In genomic region chr3:60759439-60759838, GRCh38 we compare ENCODE assay signal across 15 cellular contexts.
DNase-seq lines count a peak whose midpoint lies in the region; ATAC-seq, FAIRE-seq and TF ChIP-seq lines count a peak whose summit lies in the region.
"Had no signal": no experiment of that assay in that cellular context is flagged by ENCODE, and none has a peak within 500 bp of the region (broad histone marks: within the 10 kb centered on the region; RNA-seq: fewer than 3 reads in every experiment).

No MANE protein-coding gene starts in this region.

- no peaks in the 10 kb centered on the region for H3K79me2 ChIP-seq in H1 (ENCODE audit: control insufficient read depth in 1 of 2, insufficient read depth in 2 of 2, low read length in 2 of 2)

- H3K36me3 ChIP-seq in BLaER1 treated with 17β-estradiol and CSF1 and Interleukin-3, amounts not matched to agents 10 nM and 100 nM = no peaks in the 10 kb centered on the region
- no peaks in the 10 kb centered on the region for H3K36me3 ChIP-seq in H1 (ENCODE audit: control insufficient read depth in 2 of 4, insufficient read depth in 4 of 4, low read length in 3 of 4)
- no peaks in the 10 kb centered on the region for H3K36me3 ChIP-seq in CD8-positive, alpha-beta memory T cell (ENCODE audit: insufficient read depth, low read length)
- H3K36me3 ChIP-seq: BE2C, MG63 had no signal

- TF ChIP-seq RAD21 in H1 (IDR thresholded peaks at IDR 0.05 in 1 of 2, conservative IDR thresholded peaks at IDR 0.05 in 1 of 2; ENCODE audit: low read depth in 2 of 2, low read length in 2 of 2) = no peak

- H3K4me2 ChIP-seq in BLaER1 treated with 17β-estradiol and CSF1 and Interleukin-3, amounts not matched to agents 10 nM and 100 nM = peak overlapping the region; percentile 14 to 70 (median 58); a peak in 20 of 22 replicates
- no peak overlapping the region for H3K4me2 ChIP-seq in H1 (ENCODE audit: insufficient read depth in 1 of 2, low read depth in 2 of 2, low read length in 2 of 2)

- 93% methylated on average over 3 of the region's 3 CpGs; no CpG with 5 or more reads in 1 of the 2 experiments for WGBS in H1 (ENCODE audit: extremely low coverage in 1 of 2, insufficient coverage in 1 of 2, insufficient read length in 1 of 2, insufficient replicate concordance in 2 of 2, low coverage in 1 of 2, low lambda C conversion rate in 2 of 2, missing lambda C conversion rate in 1 of 2), 2 experiments

- no peak overlapping the region for H3K4me3 Mint-ChIP-seq in endothelial cell (ENCODE audit: unreplicated experiment)
- H3K4me3 Mint-ChIP-seq in CD8-positive, alpha-beta memory T cell = no peak overlapping the region

- peaks cover 34% of the 10 kb centered on the region for H3K4me1 Mint-ChIP-seq in endothelial cell (ENCODE audit: unreplicated experiment)
- no peaks in the 10 kb centered on the region for H3K4me1 Mint-ChIP-seq in CD8-positive, alpha-beta memory T cell

- H3K4me1 ChIP-seq in BLaER1 treated with 17β-estradiol and CSF1 and Interleukin-3, amounts not matched to agents 10 nM and 100 nM = peaks cover 18 to 34% (median 30%) of the 10 kb centered on the region in 10 experiments
- peaks cover 0 to 3% (median 1%) of the 10 kb centered on the region in 4 experiments; a peak in 4 of 7 replicates for H3K4me1 ChIP-seq in H1 (replicated peaks in 1 of 4; ENCODE audit: control insufficient read depth in 3 of 4, insufficient read depth in 4 of 4, low read length in 3 of 4)
- H3K4me1 ChIP-seq in CD8-positive, alpha-beta memory T cell (ENCODE audit: insufficient read depth, low read length) = no peaks in the 10 kb centered on the region
- H3K4me1 ChIP-seq: BE2C had no signal

- no peak overlapping the region for H4K8ac ChIP-seq in H1 (ENCODE audit: extremely low read depth, insufficient read depth, low read length)

- no peaks in the 10 kb centered on the region for H3K79me1 ChIP-seq in H1 (ENCODE audit: low read depth, low read length)

- no peak overlapping the region for H3K4me3 ChIP-seq in BLaER1 treated with 17β-estradiol and CSF1 and Interleukin-3, amounts not matched to agents 10 nM and 100 nM
- H3K4me3 ChIP-seq in H1 (ENCODE audit: extremely low read depth in 1 of 4, insufficient read depth in 2 of 4, low read depth in 3 of 4, low read length in 4 of 4) = no peak overlapping the region
- H3K4me3 ChIP-seq in CD8-positive, alpha-beta memory T cell (ENCODE audit: low read length) = no peak overlapping the region
- H3K4me3 ChIP-seq: GM23248, MG63 had no signal

- ATAC-seq in GM19395 (IDR thresholded peaks at IDR 0.05; ENCODE audit: unreplicated experiment) = no peak
- ATAC-seq: PC-3 had no signal

- POLR2A ChIA-PET in H1 (lab: Charles Lee; ENCODE audit: partially characterized antibody) = no interaction called here
- POLR2A ChIA-PET in CD8-positive, alpha-beta memory T cell (lab: Charles Lee) = no interaction called here

- no peaks in the 10 kb centered on the region for H4K20me1 ChIP-seq in BLaER1 treated with 17β-estradiol and CSF1 and Interleukin-3, amounts not matched to agents 10 nM and 100 nM
- no peaks in the 10 kb centered on the region for H4K20me1 ChIP-seq in H1 (replicated peaks in 1 of 2; ENCODE audit: control insufficient read depth in 1 of 2, insufficient read depth in 2 of 2, low read length in 2 of 2)

- H3K27me3 Mint-ChIP-seq in endothelial cell (ENCODE audit: unreplicated experiment) = peaks cover 3% of the 10 kb centered on the region
- no peaks in the 10 kb centered on the region for H3K27me3 Mint-ChIP-seq in CD8-positive, alpha-beta memory T cell

- TF ChIP-seq CTCF in H1 (IDR thresholded peaks at IDR 0.05; ENCODE audit: control extremely low read depth in 1 of 3, insufficient read depth in 1 of 3, low read depth in 1 of 3, low read length in 3 of 3) (no peak), endothelial cell (IDR thresholded peaks at IDR 0.05; ENCODE audit: unreplicated experiment) (no peak)

- no peak overlapping the region for H3K14ac ChIP-seq in H1 (ENCODE audit: insufficient read length)

- FAIRE-seq in GM18507 (lab: Jason Lieb, UNC) (peak; percentile 46), H1 (lab: Jason Lieb, UNC) (no peak)

- no peak overlapping the region for H4K5ac ChIP-seq in H1 (ENCODE audit: insufficient read length, low read depth, low read length)

- no peak overlapping the region for H3K27ac Mint-ChIP-seq in endothelial cell (ENCODE audit: unreplicated experiment)
- H3K27ac Mint-ChIP-seq in CD8-positive, alpha-beta memory T cell = no peak overlapping the region

- no peak overlapping the region for H3K56ac ChIP-seq in H1 (replicated peaks; ENCODE audit: insufficient read length, low read depth, low read length)

- H3K4ac ChIP-seq in H1 (replicated peaks; ENCODE audit: insufficient read length, low read depth, low read length) = no peak overlapping the region

- H3K27me3 ChIP-seq in BLaER1 treated with 17β-estradiol and CSF1 and Interleukin-3, amounts not matched to agents 10 nM and 100 nM = no peaks in the 10 kb centered on the region
- H3K27me3 ChIP-seq in H1 (replicated peaks in 1 of 4; ENCODE audit: control insufficient read depth in 3 of 4, extremely low read depth in 1 of 4, insufficient read depth in 3 of 4, low read length in 3 of 4) = no peaks in the 10 kb centered on the region
- H3K27me3 ChIP-seq in CD8-positive, alpha-beta memory T cell (ENCODE audit: insufficient read depth, low read length, poor library complexity, severe bottlenecking) = no peaks in the 10 kb centered on the region
- H3K27me3 ChIP-seq: BE2C, MG63 had no signal

- H2BK120ac ChIP-seq in H1 (replicated peaks; ENCODE audit: low read depth, low read length) = no peak overlapping the region

- H2AK5ac ChIP-seq in H1 (ENCODE audit: low read depth, low read length) = no peak overlapping the region; the same call in 1 of the 2 replicates

- H2BK12ac ChIP-seq in H1 (ENCODE audit: low read depth, low read length) = no peak overlapping the region

- no peak overlapping the region for H3K18ac ChIP-seq in H1 (ENCODE audit: extremely low read depth, low read length)

- CTCF ChIA-PET in H1 (lab: Charles Lee; ENCODE audit: partially characterized antibody) = no interaction called here
- CTCF ChIA-PET in CD8-positive, alpha-beta memory T cell (lab: Charles Lee) = no interaction called here

- H3K23ac ChIP-seq in H1 (ENCODE audit: insufficient read length) = no peak overlapping the region

- no peak for TF ChIP-seq EP300 in H1 (IDR thresholded peaks at IDR 0.05; ENCODE audit: borderline replicate concordance in 1 of 2, low read depth in 2 of 2, low read length in 2 of 2)

- no peak for TF ChIP-seq POLR2A in H1 (IDR thresholded peaks at IDR 0.05; ENCODE audit: control extremely low read depth in 1 of 2, low read depth in 2 of 2, low read length in 2 of 2)

- no peak overlapping the region for H2BK15ac ChIP-seq in H1 (ENCODE audit: low read length)

- peaks cover 3% of the 10 kb centered on the region for H3K9me3 Mint-ChIP-seq in endothelial cell (ENCODE audit: unreplicated experiment)
- H3K9me3 Mint-ChIP-seq in CD8-positive, alpha-beta memory T cell = peaks cover 0 to 8% (median 0%) of the 10 kb centered on the region in 5 donors

- H3K9me3 ChIP-seq in BLaER1 treated with 17β-estradiol and CSF1 and Interleukin-3, amounts not matched to agents 10 nM and 100 nM (replicated peaks in 1 of 11) = peaks cover 0 to 5% (median 0%) of the 10 kb centered on the region in 11 experiments; a peak in 2 of 22 replicates
- no peaks in the 10 kb centered on the region for H3K9me3 ChIP-seq in H1 (ENCODE audit: insufficient read depth in 2 of 2, low read depth in 1 of 2, low read length in 1 of 2)
- no peaks in the 10 kb centered on the region for H3K9me3 ChIP-seq in CD8-positive, alpha-beta memory T cell (ENCODE audit: low read length)
- H3K9me3 ChIP-seq: BE2C, MG63 had no signal

- H2BK5ac ChIP-seq in H1 (ENCODE audit: low read depth, low read length) = 0 out of 2 replicates have a peak overlapping the region, but pooled peaks have one; percentile 12

- no peaks in the 10 kb centered on the region for H3K36me3 Mint-ChIP-seq in endothelial cell (ENCODE audit: low read depth, unreplicated experiment)
- H3K36me3 Mint-ChIP-seq in CD8-positive, alpha-beta memory T cell = no peaks in the 10 kb centered on the region

- H3K9ac ChIP-seq in BLaER1 treated with 17β-estradiol and CSF1 and Interleukin-3, amounts not matched to agents 10 nM and 100 nM = no peak overlapping the region
- no peak overlapping the region for H3K9ac ChIP-seq in H1 (replicated peaks in 1 of 4; ENCODE audit: extremely low read depth in 1 of 4, low read depth in 3 of 4, low read length in 3 of 4)
- H3K9ac ChIP-seq: GM23248 had no signal

- no peak overlapping the region for H2BK20ac ChIP-seq in H1 (ENCODE audit: low read length)

- no peak overlapping the region for H2AFZ ChIP-seq in H1 (ENCODE audit: low read length)
- H2AFZ ChIP-seq: GM23248 had no signal

- DNase-seq in GM18507 (ENCODE audit: extremely low spot score, insufficient read length, low read depth) = no peak
- DNase-seq in NOMO-1 treated with DMSO at 0.1 percent for 48 hours (lab: John Stamatoyannopoulos, UW; ENCODE audit: unreplicated experiment) = peak; percentile 90
- no peak for DNase-seq in H1 (ENCODE audit: low read depth in 1 of 2, low spot score in 2 of 2)
- DNase-seq in endothelial cell (ENCODE audit: low spot score) = no peak
- DNase-seq in CD8-positive, alpha-beta memory T cell = no peak
- DNase-seq: ACHN, BE2C, GM23248, MG63, NCI-H1436, NCI-H2029 treated with DMSO at 0.1 percent for 48 hours, NCI-H524, PC-3 had no signal

- peak overlapping the region in 9 of 11 experiments; percentile 27 to 72 (median 69); a peak in 14 of 22 replicates for H3K27ac ChIP-seq in BLaER1 treated with 17β-estradiol and CSF1 and Interleukin-3, amounts not matched to agents 10 nM and 100 nM
- H3K27ac ChIP-seq in H1 (ENCODE audit: low read depth, low read length) = no peak overlapping the region
- H3K27ac ChIP-seq in CD8-positive, alpha-beta memory T cell (ENCODE audit: low read depth, low read length) = no peak overlapping the region
- H3K27ac ChIP-seq: GM23248 had no signal

- no peak overlapping the region for H4K91ac ChIP-seq in H1 (replicated peaks; ENCODE audit: insufficient read length, low read length)

- no peaks in the 10 kb centered on the region for H3K23me2 ChIP-seq in H1 (ENCODE audit: low read depth, low read length)

TF ChIP-seq in H1, 55 proteins besides CTCF, POLR2A, EP300 and RAD21 (continues in another document):
- no peak for TF ChIP-seq KDM1A (IDR thresholded peaks at IDR 0.05; ENCODE audit: borderline replicate concordance, low read length)
- TF ChIP-seq JUND (IDR thresholded peaks at IDR 0.05; ENCODE audit: low read length) = no peak
- no peak for TF ChIP-seq ATF3 (IDR thresholded peaks at IDR 0.05; ENCODE audit: insufficient read depth, low read depth, low read length)

Comparison
In these comparisons a context has a peak if more than half of its experiments do, and no peak if none do; other contexts are left out.
1. H3K27ac ChIP-seq: peak in BLaER1 treated with 17β-estradiol and CSF1 and Interleukin-3, amounts not matched to agents 10 nM and 100 nM (9 of 11); none in H1 (single experiment) and CD8-positive, alpha-beta memory T cell (single experiment).
2. H3K4me2 ChIP-seq: peak in BLaER1 treated with 17β-estradiol and CSF1 and Interleukin-3, amounts not matched to agents 10 nM and 100 nM (11 of 11); none in H1 (0 of 2).